In genomic region chr11:35237860-35238715, GRCh38 we compare ENCODE assay signal across 8 cellular contexts.
DNase-seq lines count a peak whose midpoint lies in the region; ATAC-seq and TF ChIP-seq lines count a peak whose summit lies in the region.

No MANE protein-coding gene starts in this region.

- H3K27me3 ChIP-seq in upper lobe of right lung: no peaks in the 10 kb centered on the region

- ATAC-seq in T-cell (replicated peaks in 1 of 4) (no peak), mucosa of descending colon (peak; percentile 32), upper lobe of right lung (peak; percentile 74), HG03439 (IDR thresholded peaks at IDR 0.05; ENCODE audit: unreplicated experiment) (no peak)

- H3K9me3 ChIP-seq in mucosa of descending colon: no peaks in the 10 kb centered on the region
- H3K9me3 ChIP-seq in upper lobe of right lung: no peaks in the 10 kb centered on the region

- CTCF ChIA-PET in T-cell (lab: Charles Lee): interaction anchor here (0.7 to 2.8 kb wide), 9 partner anchors 8 to 311 kb away, joined by 3 to 40 read pairs (median 4); no protein-coding TSS in a partner anchor

- peaks cover 76 to 84% (median 80%) of the 10 kb centered on the region in 3 donors for H3K4me1 Mint-ChIP-seq in T-cell
- H3K4me1 Mint-ChIP-seq in dendritic cell treated with granulocyte-macrophage colony-stimulating factor and Interleukin-4, amounts not matched to agents 40 ng/mL and 50 ng/mL, for 4 days (ENCODE audit: low read depth): peaks cover 78% of the 10 kb centered on the region

- H3K27ac Mint-ChIP-seq in T-cell: peak overlapping the region; percentile 58 to 75
- H3K27ac Mint-ChIP-seq in dendritic cell treated with granulocyte-macrophage colony-stimulating factor and Interleukin-4, amounts not matched to agents 40 ng/mL and 50 ng/mL, for 4 days: peak overlapping the region; percentile 91

- H3K36me3 Mint-ChIP-seq in T-cell: peaks cover 11% of the 10 kb centered on the region
- H3K36me3 Mint-ChIP-seq in dendritic cell treated with granulocyte-macrophage colony-stimulating factor and Interleukin-4, amounts not matched to agents 40 ng/mL and 50 ng/mL, for 4 days (ENCODE audit: low read depth): peaks cover 10% of the 10 kb centered on the region

- H3K4me1 ChIP-seq in mucosa of descending colon (ENCODE audit: low read depth) (no peaks in the 10 kb centered on the region), upper lobe of right lung (peaks cover 18% of the 10 kb centered on the region)

- intact Hi-C loops in dendritic cell treated with granulocyte-macrophage colony-stimulating factor and Interleukin-4, amounts not matched to agents 40 ng/mL and 50 ng/mL, for 4 days (cut with micrococcal nuclease): loop anchor here (5.0 kb wide), 2 partner anchors 64 to 154 kb away; no protein-coding TSS in a partner anchor
- intact Hi-C loops in mucosa of descending colon (cut with DNase I, micrococcal nuclease) (no loop called here), upper lobe of right lung (cut with DNase I) (no loop called here)

- no peaks in the 10 kb centered on the region for H3K36me3 ChIP-seq in mucosa of descending colon (ENCODE audit: low read depth)
- H3K36me3 ChIP-seq in upper lobe of right lung: no peaks in the 10 kb centered on the region

- POLR2A ChIA-PET in T-cell (lab: Charles Lee): interaction anchor here (1.0 to 3.0 kb wide), 2 partner anchors 8 to 72 kb away, joined by 3 to 42 read pairs; no protein-coding TSS in a partner anchor

- DNase-seq in NK-92 treated with Interleukin-12 subunit alpha and Interleukin-12 subunit beta, amount 100 ng/mL, for 24 hours (lab: John Stamatoyannopoulos, UW): peak; percentile 32
- no peak for DNase-seq in NK-92 (lab: John Stamatoyannopoulos, UW; ENCODE audit: unreplicated experiment)
- DNase-seq in NCI-H1092 treated with DMSO at 0.1 percent for 48 hours (lab: John Stamatoyannopoulos, UW): peak; percentile 29
- peak in 29 of 34 experiments; percentile 17 to 57 (median 34) for DNase-seq in T-cell
- peak in 1 of 3 donors; percentile 70 for DNase-seq in mucosa of descending colon
- no peak for DNase-seq in upper lobe of right lung

- H3K9me3 Mint-ChIP-seq in T-cell: peaks cover 9 to 21% (median 15%) of the 10 kb centered on the region in 3 donors
- H3K9me3 Mint-ChIP-seq in dendritic cell treated with granulocyte-macrophage colony-stimulating factor and Interleukin-4, amounts not matched to agents 40 ng/mL and 50 ng/mL, for 4 days: no peaks in the 10 kb centered on the region

- peak; percentile 65 for TF ChIP-seq CTCF in mucosa of descending colon (IDR thresholded peaks at IDR 0.05)
- peak; percentile 71 for TF ChIP-seq CTCF in upper lobe of right lung (IDR thresholded peaks at IDR 0.05)

- H3K4me3 ChIP-seq in mucosa of descending colon: no peak overlapping the region
- H3K4me3 ChIP-seq in upper lobe of right lung: no peak overlapping the region

- H3K27ac ChIP-seq in upper lobe of right lung: no peak overlapping the region

- no peak overlapping the region for H3K4me3 Mint-ChIP-seq in T-cell
- no peak overlapping the region for H3K4me3 Mint-ChIP-seq in dendritic cell treated with granulocyte-macrophage colony-stimulating factor and Interleukin-4, amounts not matched to agents 40 ng/mL and 50 ng/mL, for 4 days

- no peaks in the 10 kb centered on the region for H3K27me3 Mint-ChIP-seq in T-cell
- no peaks in the 10 kb centered on the region for H3K27me3 Mint-ChIP-seq in dendritic cell treated with granulocyte-macrophage colony-stimulating factor and Interleukin-4, amounts not matched to agents 40 ng/mL and 50 ng/mL, for 4 days

Comparison
In these comparisons a context has a peak if more than half of its experiments do, and no peak if none do; other contexts are left out.
1. DNase-seq: peak in NK-92 treated with Interleukin-12 subunit alpha and Interleukin-12 subunit beta, amount 100 ng/mL, for 24 hours (single experiment), NCI-H1092 treated with DMSO at 0.1 percent for 48 hours (single experiment) and T-cell (29 of 34); none in NK-92 (single experiment) and upper lobe of right lung (single experiment).
2. ATAC-seq: peak in mucosa of descending colon (single experiment) and upper lobe of right lung (single experiment); none in T-cell (0 of 4) and HG03439 (single experiment).